8 cellular contexts compared by ENCODE assay signal in the genomic region with DNA sequence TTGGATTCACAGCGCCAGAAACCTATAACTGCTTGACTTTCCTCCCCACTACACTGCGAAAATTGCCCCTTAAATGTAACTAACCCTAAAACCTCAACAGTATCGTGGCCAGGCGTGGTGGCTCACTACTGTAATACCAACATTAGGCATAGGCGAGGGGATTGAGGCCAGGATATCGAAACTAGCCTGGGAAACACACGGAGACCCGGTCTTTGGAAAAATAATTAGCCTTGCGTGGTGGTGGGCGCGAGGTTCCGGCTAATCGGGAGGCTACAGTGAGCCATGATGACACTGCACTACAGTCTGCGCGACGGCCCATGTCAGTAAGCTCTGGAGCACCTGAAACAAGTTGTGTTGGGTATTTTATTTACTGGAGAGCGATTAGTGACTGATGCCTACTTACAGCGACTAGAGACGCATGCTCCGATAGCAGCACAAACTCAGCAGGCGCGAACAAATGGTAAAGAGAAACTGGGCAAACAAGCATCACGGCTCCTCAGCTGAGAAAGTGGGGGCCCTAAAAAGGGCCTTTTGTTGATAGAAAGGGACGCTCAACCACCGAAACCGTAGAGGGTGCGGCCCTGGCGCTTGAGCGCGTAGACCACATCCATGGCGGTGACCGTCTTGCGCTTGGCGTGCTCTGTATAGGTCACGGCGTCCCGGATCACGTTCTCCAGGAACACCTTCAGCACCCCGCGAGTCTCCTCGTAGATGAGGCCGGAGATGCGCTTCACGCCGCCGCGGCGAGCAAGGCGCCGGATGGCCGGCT.
DNase-seq lines count a peak whose midpoint lies in the region; ATAC-seq and TF ChIP-seq lines count a peak whose summit lies in the region.
"Not testable (repeated sequence)": the region's sequence is repeated elsewhere in the genome, so short reads cannot be mapped to it uniquely, and the experiment has no call there.

No MANE protein-coding gene starts in this region.

- not testable (repeated sequence) for H3K27me3 ChIP-seq in CD4-positive, CD25-positive, alpha-beta regulatory T cell (ENCODE audit: control insufficient read depth, insufficient read depth, low read length)

- H3K4me3 ChIP-seq in CD4-positive, CD25-positive, alpha-beta regulatory T cell (ENCODE audit: low read depth, low read length), result peak overlapping the region; percentile 86
- peak overlapping the region; percentile 66 for H3K4me3 ChIP-seq in skeletal muscle cell (ENCODE audit: low read depth, low read length)

- H3K36me3 Mint-ChIP-seq in CD4-positive, CD25-positive, alpha-beta regulatory T cell, result not testable (repeated sequence)
- peaks cover 26% of the 10 kb centered on the region for H3K36me3 Mint-ChIP-seq in WTC11
- peaks cover 14% of the 10 kb centered on the region for H3K36me3 Mint-ChIP-seq in central memory CD8-positive, alpha-beta T cell (ENCODE audit: insufficient read depth)

- peaks cover 28% of the 10 kb centered on the region for H3K4me1 ChIP-seq in CD4-positive, CD25-positive, alpha-beta regulatory T cell (ENCODE audit: control insufficient read depth, insufficient read depth, low read length, poor library complexity, severe bottlenecking)

- not testable (repeated sequence) for H3K27me3 Mint-ChIP-seq in CD4-positive, CD25-positive, alpha-beta regulatory T cell; WTC11 (ENCODE audit: low read depth); central memory CD8-positive, alpha-beta T cell

- H3K27ac ChIP-seq in CD4-positive, CD25-positive, alpha-beta regulatory T cell (ENCODE audit: insufficient read depth, low read length, poor library complexity, severe bottlenecking), result peak overlapping the region; percentile 93

- H3K4me1 Mint-ChIP-seq in CD4-positive, CD25-positive, alpha-beta regulatory T cell, result peaks cover 9 to 42% (median 36%) of the 10 kb centered on the region in 4 donors
- H3K4me1 Mint-ChIP-seq in WTC11, result peaks cover 33% of the 10 kb centered on the region
- peaks cover 22% of the 10 kb centered on the region for H3K4me1 Mint-ChIP-seq in central memory CD8-positive, alpha-beta T cell

- peak; percentile 30 to 81 (median 81) for DNase-seq in CD4-positive, CD25-positive, alpha-beta regulatory T cell
- DNase-seq in NCI-H2227 (lab: John Stamatoyannopoulos, UW; ENCODE audit: unreplicated experiment) (peak; percentile 68), iris pigment epithelial cell (ENCODE audit: low read depth) (peak; percentile 60)
- DNase-seq in WTC11 (ENCODE audit: low spot score); skeletal muscle cell (ENCODE audit: low read depth): not testable (repeated sequence)
- DNase-seq in central memory CD8-positive, alpha-beta T cell (ENCODE audit: low spot score in 2 of 2), result peak; percentile 37 to 71

- CTCF ChIA-PET in WTC11 (lab: Charles Lee), result not testable (repeated sequence)

- peak; percentile 74 to 85 for ATAC-seq in CD4-positive, CD25-positive, alpha-beta regulatory T cell (ENCODE audit: low read depth in 2 of 2)
- peak; percentile 63 for ATAC-seq in HG03039 (IDR thresholded peaks at IDR 0.05; ENCODE audit: unreplicated experiment)
- peak; percentile 49 for ATAC-seq in WTC11
- peak; percentile 85 for ATAC-seq in central memory CD8-positive, alpha-beta T cell (replicated peaks; ENCODE audit: extremely low read depth, poor library complexity, severe bottlenecking)

- H3K9me3 Mint-ChIP-seq in CD4-positive, CD25-positive, alpha-beta regulatory T cell; WTC11; central memory CD8-positive, alpha-beta T cell: not testable (repeated sequence)

- H3K36me3 ChIP-seq in CD4-positive, CD25-positive, alpha-beta regulatory T cell (ENCODE audit: control insufficient read depth, insufficient read depth, low read length), result not testable (repeated sequence)

- peak; percentile 94 for TF ChIP-seq POLR2A in GM19193 (IDR thresholded peaks at IDR 0.05; ENCODE audit: extremely low read depth, insufficient read depth, insufficient read length)

- POLR2A ChIA-PET in WTC11 (lab: Charles Lee), result interaction anchor here (0.6 to 11.2 kb wide), 10 partner anchors 13 to 64 kb away, joined by 3 to 300 read pairs (median 16); a partner anchor contains a TSS

- TF ChIP-seq CTCF in WTC11 (IDR thresholded peaks at IDR 0.05), result not testable (repeated sequence)

- H3K4me3 Mint-ChIP-seq in CD4-positive, CD25-positive, alpha-beta regulatory T cell, result peak overlapping the region; percentile 89 to 95 (median 94)
- H3K4me3 Mint-ChIP-seq in WTC11, result peak overlapping the region; percentile 97
- H3K4me3 Mint-ChIP-seq in central memory CD8-positive, alpha-beta T cell, result peak overlapping the region; percentile 84

- peak overlapping the region; percentile 92 to 98 (median 95) for H3K27ac Mint-ChIP-seq in CD4-positive, CD25-positive, alpha-beta regulatory T cell
- H3K27ac Mint-ChIP-seq in WTC11, result peak overlapping the region; percentile 99
- H3K27ac Mint-ChIP-seq in central memory CD8-positive, alpha-beta T cell (ENCODE audit: low read depth), result peak overlapping the region; percentile 92

- not testable (repeated sequence) for H3K9me3 ChIP-seq in CD4-positive, CD25-positive, alpha-beta regulatory T cell (ENCODE audit: control insufficient read depth in 2 of 2, low read length in 2 of 2)

TF ChIP-seq in WTC11, 78 proteins besides CTCF, POLR2A, EP300 and RAD21 (continues in another document):
- peak; percentile 98 for TF ChIP-seq EMX1 (CRISPR knock-in tag; IDR thresholded peaks at IDR 0.05)
- TF ChIP-seq, protein P1, sequence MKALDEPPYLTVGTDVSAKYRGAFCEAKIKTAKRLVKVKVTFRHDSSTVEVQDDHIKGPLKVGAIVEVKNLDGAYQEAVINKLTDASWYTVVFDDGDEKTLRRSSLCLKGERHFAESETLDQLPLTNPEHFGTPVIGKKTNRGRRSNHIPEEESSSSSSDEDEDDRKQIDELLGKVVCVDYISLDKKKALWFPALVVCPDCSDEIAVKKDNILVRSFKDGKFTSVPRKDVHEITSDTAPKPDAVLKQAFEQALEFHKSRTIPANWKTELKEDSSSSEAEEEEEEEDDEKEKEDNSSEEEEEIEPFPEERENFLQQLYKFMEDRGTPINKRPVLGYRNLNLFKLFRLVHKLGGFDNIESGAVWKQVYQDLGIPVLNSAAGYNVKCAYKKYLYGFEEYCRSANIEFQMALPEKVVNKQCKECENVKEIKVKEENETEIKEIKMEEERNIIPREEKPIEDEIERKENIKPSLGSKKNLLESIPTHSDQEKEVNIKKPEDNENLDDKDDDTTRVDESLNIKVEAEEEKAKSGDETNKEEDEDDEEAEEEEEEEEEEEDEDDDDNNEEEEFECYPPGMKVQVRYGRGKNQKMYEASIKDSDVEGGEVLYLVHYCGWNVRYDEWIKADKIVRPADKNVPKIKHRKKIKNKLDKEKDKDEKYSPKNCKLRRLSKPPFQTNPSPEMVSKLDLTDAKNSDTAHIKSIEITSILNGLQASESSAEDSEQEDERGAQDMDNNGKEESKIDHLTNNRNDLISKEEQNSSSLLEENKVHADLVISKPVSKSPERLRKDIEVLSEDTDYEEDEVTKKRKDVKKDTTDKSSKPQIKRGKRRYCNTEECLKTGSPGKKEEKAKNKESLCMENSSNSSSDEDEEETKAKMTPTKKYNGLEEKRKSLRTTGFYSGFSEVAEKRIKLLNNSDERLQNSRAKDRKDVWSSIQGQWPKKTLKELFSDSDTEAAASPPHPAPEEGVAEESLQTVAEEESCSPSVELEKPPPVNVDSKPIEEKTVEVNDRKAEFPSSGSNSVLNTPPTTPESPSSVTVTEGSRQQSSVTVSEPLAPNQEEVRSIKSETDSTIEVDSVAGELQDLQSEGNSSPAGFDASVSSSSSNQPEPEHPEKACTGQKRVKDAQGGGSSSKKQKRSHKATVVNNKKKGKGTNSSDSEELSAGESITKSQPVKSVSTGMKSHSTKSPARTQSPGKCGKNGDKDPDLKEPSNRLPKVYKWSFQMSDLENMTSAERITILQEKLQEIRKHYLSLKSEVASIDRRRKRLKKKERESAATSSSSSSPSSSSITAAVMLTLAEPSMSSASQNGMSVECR (CRISPR knock-in tag; IDR thresholded peaks at IDR 0.05; ENCODE audit: borderline replicate concordance), result peak; percentile 59; the same call in 1 of the 2 replicates
- 0 out of 2 replicates have a peak, but pooled peaks have one; percentile 51 for TF ChIP-seq TEAD1 (CRISPR knock-in tag; IDR thresholded peaks at IDR 0.05)
- TF ChIP-seq NFE2L1 (CRISPR knock-in tag; IDR thresholded peaks at IDR 0.05), result 0 out of 2 replicates have a peak, but pooled peaks have one; percentile 63
- peak; percentile 14; the same call in 1 of the 2 replicates for TF ChIP-seq SMAD4 (CRISPR knock-in tag; IDR thresholded peaks at IDR 0.05)
- TF ChIP-seq, protein P2, sequence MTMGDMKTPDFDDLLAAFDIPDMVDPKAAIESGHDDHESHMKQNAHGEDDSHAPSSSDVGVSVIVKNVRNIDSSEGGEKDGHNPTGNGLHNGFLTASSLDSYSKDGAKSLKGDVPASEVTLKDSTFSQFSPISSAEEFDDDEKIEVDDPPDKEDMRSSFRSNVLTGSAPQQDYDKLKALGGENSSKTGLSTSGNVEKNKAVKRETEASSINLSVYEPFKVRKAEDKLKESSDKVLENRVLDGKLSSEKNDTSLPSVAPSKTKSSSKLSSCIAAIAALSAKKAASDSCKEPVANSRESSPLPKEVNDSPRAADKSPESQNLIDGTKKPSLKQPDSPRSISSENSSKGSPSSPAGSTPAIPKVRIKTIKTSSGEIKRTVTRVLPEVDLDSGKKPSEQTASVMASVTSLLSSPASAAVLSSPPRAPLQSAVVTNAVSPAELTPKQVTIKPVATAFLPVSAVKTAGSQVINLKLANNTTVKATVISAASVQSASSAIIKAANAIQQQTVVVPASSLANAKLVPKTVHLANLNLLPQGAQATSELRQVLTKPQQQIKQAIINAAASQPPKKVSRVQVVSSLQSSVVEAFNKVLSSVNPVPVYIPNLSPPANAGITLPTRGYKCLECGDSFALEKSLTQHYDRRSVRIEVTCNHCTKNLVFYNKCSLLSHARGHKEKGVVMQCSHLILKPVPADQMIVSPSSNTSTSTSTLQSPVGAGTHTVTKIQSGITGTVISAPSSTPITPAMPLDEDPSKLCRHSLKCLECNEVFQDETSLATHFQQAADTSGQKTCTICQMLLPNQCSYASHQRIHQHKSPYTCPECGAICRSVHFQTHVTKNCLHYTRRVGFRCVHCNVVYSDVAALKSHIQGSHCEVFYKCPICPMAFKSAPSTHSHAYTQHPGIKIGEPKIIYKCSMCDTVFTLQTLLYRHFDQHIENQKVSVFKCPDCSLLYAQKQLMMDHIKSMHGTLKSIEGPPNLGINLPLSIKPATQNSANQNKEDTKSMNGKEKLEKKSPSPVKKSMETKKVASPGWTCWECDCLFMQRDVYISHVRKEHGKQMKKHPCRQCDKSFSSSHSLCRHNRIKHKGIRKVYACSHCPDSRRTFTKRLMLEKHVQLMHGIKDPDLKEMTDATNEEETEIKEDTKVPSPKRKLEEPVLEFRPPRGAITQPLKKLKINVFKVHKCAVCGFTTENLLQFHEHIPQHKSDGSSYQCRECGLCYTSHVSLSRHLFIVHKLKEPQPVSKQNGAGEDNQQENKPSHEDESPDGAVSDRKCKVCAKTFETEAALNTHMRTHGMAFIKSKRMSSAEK (CRISPR knock-in tag; IDR thresholded peaks at IDR 0.05; ENCODE audit: borderline replicate concordance), result peak; percentile 93; the same call in 1 of the 2 replicates
